Comparison of ENCODE assay signal across 1 cellular context in genomic region chr5:138464388-138465287, GRCh38.
TF ChIP-seq lines count a peak whose summit lies in the region.

No MANE protein-coding gene starts in this region.

TF ChIP-seq in K562, 482 proteins besides CTCF, POLR2A, EP300 and RAD21 (continued from another document and continues in another):
- TF ChIP-seq ZNF655 (CRISPR knock-in tag; IDR thresholded peaks at IDR 0.05) (no peak), GATAD2A (IDR thresholded peaks at IDR 0.05) (0 out of 2 replicates have a peak, but pooled peaks have one; percentile 60), HNRNPUL1 (IDR thresholded peaks at IDR 0.05; ENCODE audit: low read length) (no peak), L3MBTL2 (IDR thresholded peaks at IDR 0.05) (peak; percentile 84), XRCC5 (IDR thresholded peaks at IDR 0.05; ENCODE audit: low read depth, low read length) (peak; percentile 48; the same call in 1 of the 2 replicates), ZBTB40 (IDR thresholded peaks at IDR 0.05) (peak; percentile 53; the same call in 1 of the 2 replicates), ZBTB40 (CRISPR knock-in tag; IDR thresholded peaks at IDR 0.05) (no peak), USF1 (CRISPR knock-in tag; IDR thresholded peaks at IDR 0.05) (peak; percentile 63; the same call in 1 of the 2 replicates), IRF9 (tag; IDR thresholded peaks at IDR 0.05) (no peak), NONO (IDR thresholded peaks at IDR 0.05; ENCODE audit: low read depth in 2 of 2, low read length in 1 of 2) (peak in 1 of 2 experiments; percentile 77; a peak in 1 of 4 replicates), ARID3B (CRISPR knock-in tag; IDR thresholded peaks at IDR 0.05; ENCODE audit: borderline replicate concordance) (peak; percentile 14; the same call in 1 of the 2 replicates), BHLHE40 (IDR thresholded peaks at IDR 0.05; ENCODE audit: low read length) (peak; percentile 71; the same call in 1 of the 2 replicates), SMARCC2 (IDR thresholded peaks at IDR 0.05; ENCODE audit: low read depth) (no peak), CUX1 (CRISPR knock-in tag; IDR thresholded peaks at IDR 0.05) (no peak)
